Comparison of ENCODE assay signal across 8 cellular contexts in genomic region chr1:10471411-10472219, GRCh38. TPM values are rescaled to one million over a fixed set of nuclear protein-coding genes. Genes with fewer than 3 reads are reported as not detected.
DNase-seq lines count a peak whose midpoint lies in the region; ATAC-seq and TF ChIP-seq lines count a peak whose summit lies in the region.

No MANE protein-coding gene starts in this region.

- no peak for DNase-seq in CD4-positive, alpha-beta T cell
- no peak for DNase-seq in HFF-Myc (ENCODE audit: extremely low read depth, low read depth)
- DNase-seq in activated T-helper 1 cell treated with anti-CD3 and anti-CD28 coated beads, Interleukin-12 subunit alpha, Interleukin-12 subunit beta, Interleukin-2, Interleukin-4 antibody, amounts not matched to agents 30 ng/mL and 10 ng/mL and 1 ng/mL, durations not matched to agents 14 hours and 24 hours and 36 hours (ENCODE audit: low spot score) = peak; percentile 5
- no peak for DNase-seq in smooth muscle cell (lab: John Stamatoyannopoulos, UW; ENCODE audit: unreplicated experiment)
- DNase-seq in SIG-M5 treated with dmso at 0.1 percent for 504 hours (lab: John Stamatoyannopoulos, UW; ENCODE audit: unreplicated experiment) = no peak
- no peak for DNase-seq in AG08396 (ENCODE audit: low spot score)

- peak overlapping the region; percentile 89 for H3K4me3 Mint-ChIP-seq in CD4-positive, alpha-beta T cell
- H3K4me3 Mint-ChIP-seq in activated T-helper 1 cell treated with anti-CD3 and anti-CD28 coated beads, Interleukin-12 subunit alpha, Interleukin-12 subunit beta, Interleukin-2, Interleukin-4 antibody, amounts not matched to agents 30 ng/mL and 10 ng/mL and 1 ng/mL, durations not matched to agents 14 hours and 24 hours and 36 hours = peak overlapping the region; percentile 89

- H3K9me3 Mint-ChIP-seq in CD4-positive, alpha-beta T cell = no peaks in the 10 kb centered on the region
- H3K9me3 Mint-ChIP-seq in activated T-helper 1 cell treated with anti-CD3 and anti-CD28 coated beads, Interleukin-12 subunit alpha, Interleukin-12 subunit beta, Interleukin-2, Interleukin-4 antibody, amounts not matched to agents 30 ng/mL and 10 ng/mL and 1 ng/mL, durations not matched to agents 14 hours and 24 hours and 36 hours = no peaks in the 10 kb centered on the region

- WGBS in smooth muscle cell (ENCODE audit: low lambda C conversion rate) = 6% methylated on average over 23 of the region's 23 CpGs

- H3K9ac ChIP-seq in smooth muscle cell (ENCODE audit: low read depth) = peak overlapping the region; percentile 59

- no peaks in the 10 kb centered on the region for H3K27me3 ChIP-seq in CD4-positive, alpha-beta T cell (ENCODE audit: control insufficient read depth, insufficient read depth, low read length)
- no peaks in the 10 kb centered on the region for H3K27me3 ChIP-seq in smooth muscle cell (ENCODE audit: low read depth)

- no peaks in the 10 kb centered on the region for H4K20me1 ChIP-seq in smooth muscle cell (ENCODE audit: low read depth)

- no peaks in the 10 kb centered on the region for H3K27me3 Mint-ChIP-seq in CD4-positive, alpha-beta T cell
- H3K27me3 Mint-ChIP-seq in activated T-helper 1 cell treated with anti-CD3 and anti-CD28 coated beads, Interleukin-12 subunit alpha, Interleukin-12 subunit beta, Interleukin-2, Interleukin-4 antibody, amounts not matched to agents 30 ng/mL and 10 ng/mL and 1 ng/mL, durations not matched to agents 14 hours and 24 hours and 36 hours (ENCODE audit: insufficient read depth) = no peaks in the 10 kb centered on the region

- H3K79me2 ChIP-seq in smooth muscle cell (ENCODE audit: low read depth) = peaks cover 21% of the 10 kb centered on the region

- POLR2A ChIA-PET in CD4-positive, alpha-beta T cell (lab: Charles Lee) = interaction anchor here (1.0 to 1.3 kb wide), 2 partner anchors 23 to 41 kb away, joined by 3 to 4 read pairs; no protein-coding TSS in a partner anchor

- ATAC-seq in CD4-positive, alpha-beta T cell (ENCODE audit: poor library complexity) = peak; percentile 1
- no peak for ATAC-seq in GM18861 (IDR thresholded peaks at IDR 0.05; ENCODE audit: unreplicated experiment)

- peaks cover 45% of the 10 kb centered on the region for H3K4me1 Mint-ChIP-seq in CD4-positive, alpha-beta T cell (ENCODE audit: low read depth)
- peaks cover 41% of the 10 kb centered on the region for H3K4me1 Mint-ChIP-seq in activated T-helper 1 cell treated with anti-CD3 and anti-CD28 coated beads, Interleukin-12 subunit alpha, Interleukin-12 subunit beta, Interleukin-2, Interleukin-4 antibody, amounts not matched to agents 30 ng/mL and 10 ng/mL and 1 ng/mL, durations not matched to agents 14 hours and 24 hours and 36 hours (ENCODE audit: low read depth)

- H3K36me3 Mint-ChIP-seq in CD4-positive, alpha-beta T cell (ENCODE audit: low read depth) = peaks cover 38% of the 10 kb centered on the region
- peaks cover 15% of the 10 kb centered on the region for H3K36me3 Mint-ChIP-seq in activated T-helper 1 cell treated with anti-CD3 and anti-CD28 coated beads, Interleukin-12 subunit alpha, Interleukin-12 subunit beta, Interleukin-2, Interleukin-4 antibody, amounts not matched to agents 30 ng/mL and 10 ng/mL and 1 ng/mL, durations not matched to agents 14 hours and 24 hours and 36 hours (ENCODE audit: low read depth)

- intact Hi-C loops in CD4-positive, alpha-beta T cell (cut with DNase I, micrococcal nuclease) = loop anchor here (1.0 to 10.0 kb wide), 6 partner anchors 41 to 1237 kb away; partner anchors contain the start of genes PGD (in 2 of the 2), CENPS (in 1 of the 2), H6PD (in 1 of the 2) and UBE4B (in 1 of the 2)
- intact Hi-C loops in activated T-helper 1 cell treated with anti-CD3 and anti-CD28 coated beads, Interleukin-12 subunit alpha, Interleukin-12 subunit beta, Interleukin-2, Interleukin-4 antibody, amounts not matched to agents 30 ng/mL and 10 ng/mL and 1 ng/mL, durations not matched to agents 14 hours and 24 hours and 36 hours (cut with micrococcal nuclease) = loop anchor here (1.0 to 2.0 kb wide), 6 partner anchors 24 to 933 kb away; partner anchors contain the start of genes CENPS, MTOR and SLC25A33

- no peaks in the 10 kb centered on the region for H3K36me3 ChIP-seq in smooth muscle cell (ENCODE audit: low read depth)

- CTCF ChIA-PET in CD4-positive, alpha-beta T cell (lab: Charles Lee) = interaction anchor here (1.9 to 3.3 kb wide), 2 partner anchors 23 to 42 kb away, joined by 6 to 11 read pairs; partner anchors contain the start of gene CENPS

- H3K27ac ChIP-seq in CD4-positive, alpha-beta T cell (ENCODE audit: low read depth, low read length) = peak overlapping the region; percentile 38
- no peak overlapping the region for H3K27ac ChIP-seq in smooth muscle cell (ENCODE audit: low read depth)

- H2AFZ ChIP-seq in smooth muscle cell (ENCODE audit: low read depth) = peak overlapping the region; percentile 88

- no peaks in the 10 kb centered on the region for H3F3A ChIP-seq in smooth muscle cell (ENCODE audit: low read depth)

- H3K4me1 ChIP-seq in smooth muscle cell (ENCODE audit: low read depth) = peaks cover 15% of the 10 kb centered on the region

- peak overlapping the region; percentile 87 for H3K4me2 ChIP-seq in smooth muscle cell

- TF ChIP-seq CTCF in CD4-positive, alpha-beta T cell (IDR thresholded peaks at IDR 0.05) = no peak
- TF ChIP-seq CTCF in HFF-Myc (IDR thresholded peaks at IDR 0.05; ENCODE audit: low read depth, low read length, missing control alignments) (no peak), smooth muscle cell (IDR thresholded peaks at IDR 0.05; ENCODE audit: borderline replicate concordance, insufficient read depth, poor library complexity, severe bottlenecking) (no peak)

- H3K4me3 ChIP-seq in HFF-Myc (replicated peaks; ENCODE audit: low read depth, low read length) (peak overlapping the region; percentile 63), iPS-11a (ENCODE audit: low read depth, low read length) (peak overlapping the region; percentile 51), smooth muscle cell (peak overlapping the region; percentile 73)

- no peaks in the 10 kb centered on the region for H3K9me3 ChIP-seq in CD4-positive, alpha-beta T cell (ENCODE audit: control insufficient read depth, low read length)
- no peaks in the 10 kb centered on the region for H3K9me3 ChIP-seq in smooth muscle cell (replicated peaks; ENCODE audit: low read depth)

- H3K27ac Mint-ChIP-seq in CD4-positive, alpha-beta T cell = peak overlapping the region; percentile 75
- H3K27ac Mint-ChIP-seq in activated T-helper 1 cell treated with anti-CD3 and anti-CD28 coated beads, Interleukin-12 subunit alpha, Interleukin-12 subunit beta, Interleukin-2, Interleukin-4 antibody, amounts not matched to agents 30 ng/mL and 10 ng/mL and 1 ng/mL, durations not matched to agents 14 hours and 24 hours and 36 hours = peak overlapping the region; percentile 85

RNA-seq across cellular contexts. Expression of gene DFFA, which starts 0.7 kb away (rescaled TPM):
- total RNA-seq in CD4-positive, alpha-beta T cell = 1 to 10 TPM; 7.4 to 9.1 TPM
- 54.7 and 60.1 TPM in 2 replicates for total RNA-seq in activated T-helper 1 cell treated with anti-CD3 and anti-CD28 coated beads, Interleukin-12 subunit alpha, Interleukin-12 subunit beta, Interleukin-2, Interleukin-4 antibody, amounts not matched to agents 30 ng/mL and 10 ng/mL and 1 ng/mL, durations not matched to agents 14 hours and 24 hours and 36 hours
- 18.6 and 27.6 TPM in 2 replicates for total RNA-seq in smooth muscle cell
- polyA plus RNA-seq in smooth muscle cell = 30.0 and 35.2 TPM in 2 replicates

RNA-seq across cellular contexts. Expression of gene PEX14, which starts 3.1 kb away (rescaled TPM):
- total RNA-seq in CD4-positive, alpha-beta T cell = 10 to 100 TPM; 13.3 to 14.8 TPM
- total RNA-seq in activated T-helper 1 cell treated with anti-CD3 and anti-CD28 coated beads, Interleukin-12 subunit alpha, Interleukin-12 subunit beta, Interleukin-2, Interleukin-4 antibody, amounts not matched to agents 30 ng/mL and 10 ng/mL and 1 ng/mL, durations not matched to agents 14 hours and 24 hours and 36 hours = 22.7 and 23.5 TPM in 2 replicates
- total RNA-seq in smooth muscle cell = 8.2 and 14.2 TPM in 2 replicates
- 15.2 and 23.1 TPM in 2 replicates for polyA plus RNA-seq in smooth muscle cell

RNA-seq across cellular contexts. Expression of gene CORT, which starts 21.8 kb away (rescaled TPM):
- under 1 TPM in 1 of 2 experiments, not detected in 1; 0.25 TPM for total RNA-seq in CD4-positive, alpha-beta T cell
- 0.36 and 0.37 TPM in 2 replicates for total RNA-seq in activated T-helper 1 cell treated with anti-CD3 and anti-CD28 coated beads, Interleukin-12 subunit alpha, Interleukin-12 subunit beta, Interleukin-2, Interleukin-4 antibody, amounts not matched to agents 30 ng/mL and 10 ng/mL and 1 ng/mL, durations not matched to agents 14 hours and 24 hours and 36 hours
- 1.0 TPM in 1 of 2 replicates, not detected in the other for total RNA-seq in smooth muscle cell
- 0.83 TPM in 1 of 2 replicates, not detected in the other for polyA plus RNA-seq in smooth muscle cell

RNA-seq across cellular contexts. Expression of gene CENPS, which starts 41.4 kb away (rescaled TPM):
- total RNA-seq in CD4-positive, alpha-beta T cell = 1 to 10 TPM; 3.7 to 4.0 TPM
- 22.1 and 23.4 TPM in 2 replicates for total RNA-seq in activated T-helper 1 cell treated with anti-CD3 and anti-CD28 coated beads, Interleukin-12 subunit alpha, Interleukin-12 subunit beta, Interleukin-2, Interleukin-4 antibody, amounts not matched to agents 30 ng/mL and 10 ng/mL and 1 ng/mL, durations not matched to agents 14 hours and 24 hours and 36 hours
- total RNA-seq in smooth muscle cell = 7.6 and 102 TPM in 2 replicates
- polyA plus RNA-seq in smooth muscle cell = 15.3 and 16.3 TPM in 2 replicates
